In the genomic region with DNA sequence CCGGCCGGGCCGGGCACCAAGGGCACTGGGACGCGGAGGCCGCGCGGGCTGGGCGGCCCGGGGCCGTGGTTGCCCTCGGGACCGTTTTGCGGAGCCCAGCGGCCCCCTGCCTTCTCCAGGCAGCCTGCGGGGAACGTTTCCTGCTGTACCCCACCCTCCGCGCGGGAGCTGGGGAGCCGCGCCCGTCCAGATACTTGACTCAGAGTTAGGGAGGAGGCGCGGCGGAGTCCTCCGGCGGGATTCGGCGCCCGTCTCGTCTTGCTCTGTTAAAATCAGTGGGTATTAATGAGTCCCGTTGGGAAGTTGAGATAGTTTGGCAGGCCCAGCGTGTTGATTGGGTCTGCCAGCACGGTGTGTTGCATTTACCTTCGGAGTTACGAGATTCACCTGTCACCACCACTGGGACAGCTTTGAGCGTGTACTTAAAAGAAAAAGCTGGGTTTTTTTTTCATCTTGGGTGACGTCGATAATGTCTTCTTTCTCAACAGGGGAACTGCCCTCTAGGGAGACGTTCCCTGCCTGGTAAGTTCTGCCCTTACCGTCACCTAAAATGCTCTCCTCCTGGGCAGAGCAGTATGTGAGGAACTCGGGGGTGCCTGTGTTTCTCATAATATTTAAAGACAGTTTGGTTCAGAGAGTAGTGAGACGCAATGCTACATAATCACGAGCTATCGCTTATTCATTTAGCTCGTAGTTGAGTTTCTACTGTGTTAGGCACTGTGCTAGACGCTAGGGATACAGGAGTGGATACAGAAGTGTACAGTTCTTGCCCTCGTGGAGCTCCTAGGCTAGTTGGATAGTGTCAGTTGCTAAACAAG, we compare ENCODE assay signal across 8 cellular contexts. TPM values are rescaled to one million over a fixed set of nuclear protein-coding genes. Genes with fewer than 3 reads are reported as not detected.
A peak's percentile ranks its signal among the peaks of the same experiment; 100 is the strongest.
DNase-seq lines count a peak whose midpoint lies in the region; ATAC-seq and TF ChIP-seq lines count a peak whose summit lies in the region.

No MANE protein-coding gene starts in this region.

- CTCF ChIA-PET in activated CD4-positive, alpha-beta T cell treated with anti-CD3 and anti-CD28 coated beads, Interleukin-2, amount 10 ng/mL, durations not matched to agents 7 days and 5 days (lab: Charles Lee), result interaction anchor here (0.6 to 5.5 kb wide), 10 partner anchors 9 to 29 kb away, joined by 3 to 29 read pairs (median 4); no protein-coding TSS in a partner anchor

- in situ Hi-C loops in KBM-7 (cut with MboI; ENCODE audit: low pct_unique_long_range_greater_than_20kb, low sequenced_read_pairs), result no loop called here

- peaks cover 24% of the 10 kb centered on the region for H3K4me1 ChIP-seq in mucosa of descending colon (ENCODE audit: low read depth)

- peak overlapping the region; percentile 98 for H3K27ac Mint-ChIP-seq in activated CD4-positive, alpha-beta T cell treated with anti-CD3 and anti-CD28 coated beads, Interleukin-2, amount 10 ng/mL, durations not matched to agents 7 days and 5 days

- peaks cover 39% of the 10 kb centered on the region for H3K36me3 Mint-ChIP-seq in activated CD4-positive, alpha-beta T cell treated with anti-CD3 and anti-CD28 coated beads, Interleukin-2, amount 10 ng/mL, durations not matched to agents 7 days and 5 days (ENCODE audit: low read depth)

- POLR2A ChIA-PET in activated CD4-positive, alpha-beta T cell treated with anti-CD3 and anti-CD28 coated beads, Interleukin-2, amount 10 ng/mL, durations not matched to agents 7 days and 5 days (lab: Charles Lee), result no interaction called here

- H3K4me3 ChIP-seq in mucosa of descending colon, result peak overlapping the region; percentile 76

- TF ChIP-seq CTCF in mucosa of descending colon (IDR thresholded peaks at IDR 0.05), result no peak

- ATAC-seq in GM21717 (IDR thresholded peaks at IDR 0.05; ENCODE audit: unreplicated experiment), result peak; percentile 38
- ATAC-seq in mucosa of descending colon, result peak; percentile 75

- peak overlapping the region; percentile 100 for H3K4me3 Mint-ChIP-seq in activated CD4-positive, alpha-beta T cell treated with anti-CD3 and anti-CD28 coated beads, Interleukin-2, amount 10 ng/mL, durations not matched to agents 7 days and 5 days

- no peaks in the 10 kb centered on the region for H3K36me3 ChIP-seq in mucosa of descending colon (ENCODE audit: low read depth)

- H3K27me3 Mint-ChIP-seq in activated CD4-positive, alpha-beta T cell treated with anti-CD3 and anti-CD28 coated beads, Interleukin-2, amount 10 ng/mL, durations not matched to agents 7 days and 5 days, result no peaks in the 10 kb centered on the region

- no peaks in the 10 kb centered on the region for H3K9me3 ChIP-seq in mucosa of descending colon

- H3K4me1 Mint-ChIP-seq in activated CD4-positive, alpha-beta T cell treated with anti-CD3 and anti-CD28 coated beads, Interleukin-2, amount 10 ng/mL, durations not matched to agents 7 days and 5 days, result peaks cover 57% of the 10 kb centered on the region

- no peaks in the 10 kb centered on the region for H3K9me3 Mint-ChIP-seq in activated CD4-positive, alpha-beta T cell treated with anti-CD3 and anti-CD28 coated beads, Interleukin-2, amount 10 ng/mL, durations not matched to agents 7 days and 5 days

- DNase-seq in ELR (ENCODE audit: low read depth) (peak; percentile 74), KBM-7 (peak; percentile 49), mucosa of descending colon (peak; percentile 67 to 79 (median 76)), NCI-H1048 (lab: John Stamatoyannopoulos, UW) (no peak)
- DNase-seq in activated CD4-positive, alpha-beta T cell treated with anti-CD3 and anti-CD28 coated beads, Interleukin-2, amount 10 ng/mL, durations not matched to agents 7 days and 5 days, result peak; percentile 57
- peak; percentile 57 for DNase-seq in effector CD8-positive, alpha-beta T cell (lab: John Stamatoyannopoulos, UW)
- DNase-seq in stimulated activated naive CD4-positive, alpha-beta T cell treated with Interleukin-2 at 50 U/mL for 16 hours (lab: John Stamatoyannopoulos, UW), result peak; percentile 51

- intact Hi-C loops in mucosa of descending colon (cut with DNase I, micrococcal nuclease), result no loop called here

RNA-seq across cellular contexts. Expression of gene DLST, which starts 0.6 kb away (rescaled TPM):
- 100 to 1,000 TPM in 1 of 2 experiments, 10 to 100 TPM in 1; 92.6 to 106 TPM for total RNA-seq in activated CD4-positive, alpha-beta T cell treated with anti-CD3 and anti-CD28 coated beads, Interleukin-2, amount 10 ng/mL, durations not matched to agents 7 days and 5 days
- total RNA-seq in mucosa of descending colon, result 100 to 1,000 TPM; 106 to 125 (median 121) TPM

RNA-seq across cellular contexts. Expression of gene PROX2, which starts 6.4 kb away (rescaled TPM):
- total RNA-seq in activated CD4-positive, alpha-beta T cell treated with anti-CD3 and anti-CD28 coated beads, Interleukin-2, amount 10 ng/mL, durations not matched to agents 7 days and 5 days, result not detected
- total RNA-seq in mucosa of descending colon, result under 1 TPM in 2 of 3 donors, not detected in 1; 0.07 to 0.09 TPM

RNA-seq across cellular contexts. Expression of gene RPS6KL1, which starts 40.7 kb away (rescaled TPM):
- 1 to 10 TPM; 4.5 to 4.6 TPM for total RNA-seq in activated CD4-positive, alpha-beta T cell treated with anti-CD3 and anti-CD28 coated beads, Interleukin-2, amount 10 ng/mL, durations not matched to agents 7 days and 5 days
- total RNA-seq in mucosa of descending colon, result 10 to 100 TPM in 2 of 3 donors, 1 to 10 TPM in 1; 7.7 to 12.7 (median 11.5) TPM
